Comparison of ENCODE assay signal across 22 cellular contexts in the genomic region with DNA sequence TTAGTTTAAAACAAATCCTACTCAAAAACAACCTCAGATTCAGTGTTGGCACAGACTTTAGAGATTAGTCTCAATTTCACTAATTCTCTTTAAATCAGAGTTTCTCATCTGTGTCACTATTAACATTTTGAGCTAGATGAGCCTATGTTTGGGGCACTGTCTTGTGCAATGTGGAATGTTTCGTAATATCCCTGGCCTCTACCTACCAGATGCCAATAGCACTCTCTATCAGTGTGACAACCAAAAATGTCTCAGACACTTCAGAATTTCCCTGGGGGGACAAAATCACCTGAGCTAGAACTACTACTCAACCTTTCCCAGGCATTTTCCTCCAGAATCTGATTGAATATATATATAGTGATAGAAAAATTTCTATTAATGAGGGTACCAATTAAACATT.
DNase-seq lines count a peak whose midpoint lies in the region; ATAC-seq, FAIRE-seq and TF ChIP-seq lines count a peak whose summit lies in the region.
"Had no signal": no experiment of that assay in that cellular context is flagged by ENCODE, and none has a peak within 500 bp of the region (broad histone marks: within the 10 kb centered on the region; RNA-seq: fewer than 3 reads in every experiment).

No MANE protein-coding gene starts in this region.

- H3K79me2 ChIP-seq in HCT116 (ENCODE audit: insufficient read depth, low read length) (no peaks in the 10 kb centered on the region), fibroblast of lung (ENCODE audit: control insufficient read depth, insufficient read depth, low read length) (no peaks in the 10 kb centered on the region), trophoblast cell (ENCODE audit: control insufficient read depth, insufficient read depth, low read length, poor library complexity) (no peaks in the 10 kb centered on the region)

- H3K9ac ChIP-seq in HCT116 (ENCODE audit: low read length) (no peak overlapping the region), fibroblast of lung (ENCODE audit: insufficient read depth, low read length) (no peak overlapping the region), trophoblast cell (ENCODE audit: low read length) (no peak overlapping the region)

- no peak overlapping the region for H3K27ac ChIP-seq in HCT116 (ENCODE audit: low read depth, low read length)
- H3K27ac ChIP-seq in SJCRH30: peak overlapping the region; percentile 69
- H3K27ac ChIP-seq in fibroblast of lung (ENCODE audit: insufficient read depth, low read length): peak overlapping the region; percentile 90
- H3K27ac ChIP-seq in trophoblast cell (ENCODE audit: low read depth, low read length): no peak overlapping the region
- H3K27ac ChIP-seq: ascending aorta, esophagus muscularis mucosa, heart left ventricle, left lung, thyroid gland had no signal

- H2BK12ac ChIP-seq in trophoblast cell (ENCODE audit: low read length): no peak overlapping the region

- H3K36me3 ChIP-seq in HCT116 (ENCODE audit: control insufficient read depth in 1 of 2, insufficient read depth in 2 of 2, low read length in 2 of 2) (no peaks in the 10 kb centered on the region), SJCRH30 (no peaks in the 10 kb centered on the region), fibroblast of lung (ENCODE audit: control insufficient read depth, insufficient read depth, low read length) (no peaks in the 10 kb centered on the region), trophoblast cell (ENCODE audit: control insufficient read depth in 1 of 2, insufficient read depth in 2 of 2, low read length in 2 of 2) (no peaks in the 10 kb centered on the region)
- H3K36me3 ChIP-seq: ascending aorta, esophagus muscularis mucosa, heart left ventricle, left lung, thyroid gland had no signal

- TF ChIP-seq POLR2A in HCT116 (IDR thresholded peaks at IDR 0.05; ENCODE audit: borderline replicate concordance, extremely low read depth, insufficient read depth, insufficient read length): no peak

- no peak overlapping the region for H4K12ac ChIP-seq in trophoblast cell (ENCODE audit: low read depth, low read length)

- H4K20me1 ChIP-seq in HCT116 (ENCODE audit: insufficient read depth): no peaks in the 10 kb centered on the region
- H4K20me1 ChIP-seq in fibroblast of lung (ENCODE audit: control insufficient read depth, extremely low read depth, insufficient read depth, low read length): no peaks in the 10 kb centered on the region

- H3K4me2 ChIP-seq in HCT116 (ENCODE audit: low read length) (no peak overlapping the region), fibroblast of lung (ENCODE audit: extremely low read depth, insufficient read depth, low read length) (no peak overlapping the region), trophoblast cell (ENCODE audit: low read length) (no peak overlapping the region)

- DNase-seq in HCT116 (ENCODE audit: low read depth, low spot score) (no peak), SJCRH30 (no peak), fibroblast of lung (ENCODE audit: low read depth in 2 of 2) (no peak), trophoblast cell (peak; percentile 46 to 80), HTR-8/SVneo (ENCODE audit: insufficient read length, low spot score) (no peak)
- no peak for DNase-seq in activated CD4-positive, alpha-beta T cell treated with anti-CD3 and anti-CD28 coated beads for 48 hours
- DNase-seq: activated CD4-positive, alpha-beta T cell treated with anti-CD3 and anti-CD28 coated beads for 36 hours; cerebellar nuclear complex; DMS79 treated with DMSO at 0.1 percent for 48 hours; effector CD8-positive, alpha-beta T cell; heart left ventricle; KBM-7; left lung; NCI-H1930; NCI-H748 treated with DMSO at 0.1 percent for 48 hours; SHP77; stimulated activated CD4-positive, alpha-beta T cell treated with anti-CD3 and anti-CD28 coated beads, Interleukin-4, amount 100 ng/mL, for 24 hours; thyroid gland had no signal

- no peaks in the 10 kb centered on the region for H3K9me2 ChIP-seq in HCT116 (ENCODE audit: insufficient read depth)

- H3K4ac ChIP-seq in trophoblast cell (ENCODE audit: low read depth, low read length): no peak overlapping the region

- no peak overlapping the region for H3K14ac ChIP-seq in trophoblast cell (ENCODE audit: low read length)

- no peaks in the 10 kb centered on the region for H3K79me1 ChIP-seq in trophoblast cell (ENCODE audit: low read length)

- no peak overlapping the region for H3K18ac ChIP-seq in trophoblast cell (ENCODE audit: low read length)

- no peak overlapping the region for H3K4me3 ChIP-seq in HCT116 (replicated peaks in 1 of 2; ENCODE audit: low read depth in 1 of 2, low read length in 2 of 2)
- no peak overlapping the region for H3K4me3 ChIP-seq in SJCRH30
- no peak overlapping the region for H3K4me3 ChIP-seq in fibroblast of lung (replicated peaks in 1 of 4; ENCODE audit: control extremely low read depth in 1 of 4, insufficient read depth in 1 of 4, low read depth in 3 of 4, low read length in 4 of 4)
- no peak overlapping the region for H3K4me3 ChIP-seq in trophoblast cell (ENCODE audit: low read depth, low read length)
- H3K4me3 ChIP-seq: ascending aorta, esophagus muscularis mucosa, GM12878, heart left ventricle, left lung, thyroid gland had no signal

- intact Hi-C loops in HCT116 (cut with micrococcal nuclease): no loop called here

- ATAC-seq in HCT116 (no peak), HG03097 (IDR thresholded peaks at IDR 0.05; ENCODE audit: low FRiP score, unreplicated experiment) (no peak)
- ATAC-seq: activated CD4-positive, alpha-beta T cell treated with anti-CD3 and anti-CD28 coated beads for 36 hours; heart left ventricle; left lung had no signal

- no peak overlapping the region for H4K8ac ChIP-seq in trophoblast cell (ENCODE audit: low read depth, low read length)

- TF ChIP-seq RAD21 in HCT116 (IDR thresholded peaks at IDR 0.05; ENCODE audit: low read depth): no peak

- FAIRE-seq in HTR-8/SVneo (lab: Jason Lieb, UNC): no peak
- FAIRE-seq: GM12878 had no signal

- H3K9me3 ChIP-seq in HCT116 (ENCODE audit: control insufficient read depth in 1 of 2, insufficient read depth in 1 of 2, low read depth in 1 of 2, low read length in 2 of 2): no peaks in the 10 kb centered on the region
- no peaks in the 10 kb centered on the region for H3K9me3 ChIP-seq in SJCRH30 (replicated peaks)
- no peaks in the 10 kb centered on the region for H3K9me3 ChIP-seq in fibroblast of lung (ENCODE audit: control insufficient read depth, insufficient read depth, low read depth, low read length)
- no peaks in the 10 kb centered on the region for H3K9me3 ChIP-seq in trophoblast cell (ENCODE audit: insufficient read depth, low read depth, low read length)
- H3K9me3 ChIP-seq: ascending aorta, esophagus muscularis mucosa, heart left ventricle, left lung, thyroid gland had no signal

- WGBS in trophoblast cell (ENCODE audit: extremely low coverage, insufficient coverage, insufficient read length): no CpG with 5 or more reads among the region's 1 CpG

- POLR2A ChIA-PET in HCT116 (lab: Charles Lee): no interaction called here

- TF ChIP-seq CTCF in HCT116 (IDR thresholded peaks at IDR 0.05 in 2 of 3, conservative IDR thresholded peaks at IDR 0.05 in 1 of 3; ENCODE audit: borderline replicate concordance in 1 of 3, insufficient read depth in 1 of 3, low read depth in 2 of 3, low read length in 2 of 3) (no peak), fibroblast of lung (conservative IDR thresholded peaks at IDR 0.05 in 1 of 2, IDR thresholded peaks at IDR 0.05 in 1 of 2; ENCODE audit: low read depth in 1 of 2, low read length in 2 of 2) (no peak)

- no TSS peak for BruUV-seq in HCT116 (replicated peaks; lab: Mats Ljungman, UMichigan)

- H3K27me3 ChIP-seq in HCT116 (ENCODE audit: insufficient read depth, low read length) (no peaks in the 10 kb centered on the region), SJCRH30 (no peaks in the 10 kb centered on the region), fibroblast of lung (ENCODE audit: control insufficient read depth, insufficient read depth, low read length) (no peaks in the 10 kb centered on the region), trophoblast cell (ENCODE audit: insufficient read depth, low read length) (no peaks in the 10 kb centered on the region)
- H3K27me3 ChIP-seq: ascending aorta, esophagus muscularis mucosa, heart left ventricle, left lung, thyroid gland had no signal

- CTCF ChIA-PET in HCT116 (lab: Charles Lee): no interaction called here

- H4K91ac ChIP-seq in trophoblast cell (ENCODE audit: low read depth, low read length): no peak overlapping the region

- no peak overlapping the region for H3K23ac ChIP-seq in trophoblast cell (ENCODE audit: low read length)

- H2AFZ ChIP-seq in HCT116 (ENCODE audit: low read depth, low read length, poor library complexity, severe bottlenecking) (no peak overlapping the region), fibroblast of lung (ENCODE audit: low read length) (no peak overlapping the region), trophoblast cell (ENCODE audit: insufficient read depth, low read length, poor library complexity) (no peak overlapping the region)

- no peak overlapping the region for H2BK120ac ChIP-seq in trophoblast cell (ENCODE audit: insufficient read depth, low read length, poor library complexity)

- H2AK5ac ChIP-seq in trophoblast cell (ENCODE audit: low read length): no peak overlapping the region

- RAD21 ChIA-PET in HCT116 (lab: Charles Lee; ENCODE audit: low non-redundant PET in 1 of 2, low total read pairs in 2 of 2, uncharacterized antibody in 2 of 2, unreplicated experiment in 2 of 2): no interaction called here

- no peak overlapping the region for H2BK5ac ChIP-seq in trophoblast cell (ENCODE audit: low read depth, low read length, poor library complexity)

- H3K4me1 ChIP-seq in HCT116 (ENCODE audit: control insufficient read depth in 1 of 2, insufficient read depth in 2 of 2, low read length in 2 of 2) (peaks cover 0 to 15% of the 10 kb centered on the region in 2 experiments; a peak in 3 of 4 replicates), SJCRH30 (peaks cover 31% of the 10 kb centered on the region), fibroblast of lung (ENCODE audit: control insufficient read depth, extremely low read depth, insufficient read depth, low read length) (peaks cover 9% of the 10 kb centered on the region), trophoblast cell (ENCODE audit: control insufficient read depth in 1 of 2, insufficient read depth in 2 of 2, low read length in 2 of 2) (peaks cover 0 to 3% of the 10 kb centered on the region in 2 experiments)
- H3K4me1 ChIP-seq: ascending aorta, left lung, thyroid gland had no signal

TF ChIP-seq in HCT116, 20 proteins besides CTCF, POLR2A, EP300 and RAD21 (continues in another document):
- TF ChIP-seq JUND (IDR thresholded peaks at IDR 0.05) (no peak), TCF7L2 (IDR thresholded peaks at IDR 0.05; ENCODE audit: borderline replicate concordance, extremely low read depth, insufficient read depth, insufficient read length) (no peak), ELF1 (IDR thresholded peaks at IDR 0.05; ENCODE audit: borderline replicate concordance, low read depth) (no peak)

Comparison
In these comparisons a context has a peak if more than half of its experiments do, and no peak if none do; other contexts are left out.
1. DNase-seq: peak in trophoblast cell (2 of 2); none in HCT116 (single experiment), SJCRH30 (0 of 2), fibroblast of lung (0 of 2), activated CD4-positive, alpha-beta T cell treated with anti-CD3 and anti-CD28 coated beads for 48 hours (single experiment) and HTR-8/SVneo (single experiment).
2. H3K27ac ChIP-seq: peak in SJCRH30 (single experiment) and fibroblast of lung (single experiment); none in HCT116 (single experiment) and trophoblast cell (single experiment).